Comparison of ENCODE assay signal across 9 cellular contexts in the genomic region with DNA sequence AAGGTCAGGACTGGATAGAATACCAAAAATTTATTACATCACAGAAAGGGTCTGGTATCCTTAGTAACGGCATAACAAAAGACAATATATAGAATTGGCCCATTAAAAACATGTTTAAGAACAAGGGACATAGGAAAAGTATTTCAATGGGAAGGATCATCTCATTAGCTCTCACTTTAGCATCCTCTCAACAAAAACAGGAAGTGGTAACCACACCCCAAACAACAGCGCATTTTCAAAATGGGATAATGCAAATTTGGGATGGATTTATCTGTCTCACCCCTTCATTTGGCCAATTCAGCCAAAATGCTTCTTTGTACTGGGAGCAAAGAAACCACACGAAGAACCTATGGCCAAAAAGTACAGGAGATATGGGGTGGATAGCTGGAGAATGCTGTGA. TPM values are rescaled to one million over a fixed set of nuclear protein-coding genes. Genes with fewer than 3 reads are reported as not detected.
"Had no signal": no experiment of that assay in that cellular context is flagged by ENCODE, and none has a peak within 500 bp of the region (broad histone marks: within the 10 kb centered on the region; RNA-seq: fewer than 3 reads in every experiment).

No MANE protein-coding gene starts in this region.

- DNase-seq: IMR-90, KBM-7, KG1 had no signal

- FAIRE-seq: HepG2 had no signal

- ATAC-seq: HepG2 had no signal

- H3K4me2 ChIP-seq: KMS-11 had no signal

- H3K27ac ChIP-seq: HL-60, KMS-11 had no signal

- H3K9ac ChIP-seq: KMS-11 had no signal

RNA-seq across cellular contexts. Expression of a gene that starts 9.8 kb away (rescaled TPM):
- total RNA-seq: HepG2, HT-29, HT1080, IMR-90 had no signal
- polyA plus RNA-seq: HepG2, IgD-negative memory B cell, IMR-90 had no signal
